In the genomic region with DNA sequence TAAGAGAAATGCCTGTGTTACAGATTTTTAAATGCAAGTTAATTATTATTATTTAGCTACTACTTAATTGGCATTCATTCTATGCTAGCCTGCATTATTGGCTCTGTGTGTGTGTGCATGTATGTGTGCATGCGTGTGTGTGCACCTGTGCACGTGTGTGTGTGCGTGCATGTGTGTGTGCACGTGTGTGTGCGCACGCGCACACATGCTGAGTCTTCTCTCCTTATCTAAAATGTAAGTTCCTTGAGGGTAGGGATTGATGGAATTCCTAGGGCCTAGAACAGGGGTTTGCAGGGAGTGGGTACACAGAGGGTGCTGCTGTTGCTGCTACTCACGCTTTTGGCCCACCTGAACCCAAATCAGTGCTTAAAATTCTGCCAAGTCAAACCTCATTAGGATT, we compare ENCODE assay signal across 17 cellular contexts. TPM values are rescaled to one million over a fixed set of nuclear protein-coding genes. Genes with fewer than 3 reads are reported as not detected.
DNase-seq lines count a peak whose midpoint lies in the region; ATAC-seq and TF ChIP-seq lines count a peak whose summit lies in the region.
"Had no signal": no experiment of that assay in that cellular context is flagged by ENCODE, and none has a peak within 500 bp of the region (broad histone marks: within the 10 kb centered on the region; RNA-seq: fewer than 3 reads in every experiment).

No MANE protein-coding gene starts in this region.

- H3K4me1 Mint-ChIP-seq in activated T-cell treated with anti-CD3 and anti-CD28 coated beads, Interleukin-2, amount 50 U/mL, for 24 hours (ENCODE audit: low read depth) = peaks cover 56% of the 10 kb centered on the region
- H3K4me1 Mint-ChIP-seq in stimulated activated memory B cell treated with anti-CD40 and anti-IgM and Interleukin-4, amounts not matched to agents 10 μg/mL and 1 μg/mL and 100 μg/mL, for 72 hours = peaks cover 53% of the 10 kb centered on the region

- TF ChIP-seq CTCF in left lung (IDR thresholded peaks at IDR 0.05) (no peak), testis (IDR thresholded peaks at IDR 0.05) (no peak)

- ATAC-seq in left lung = no peak
- no peak for ATAC-seq in stimulated activated memory B cell treated with anti-CD40 and anti-IgM and Interleukin-4, amounts not matched to agents 10 μg/mL and 1 μg/mL and 100 μg/mL, for 72 hours

- 95 to 96% methylated on average over 8 of the region's 8 CpGs for WGBS in testis, 2 donors

- H3K4me3 ChIP-seq in SJSA1 (no peak overlapping the region), left lung (no peak overlapping the region), testis (no peak overlapping the region)
- H3K4me3 ChIP-seq: stomach had no signal

- no peaks in the 10 kb centered on the region for H3K27me3 ChIP-seq in SJSA1 (replicated peaks)
- no peaks in the 10 kb centered on the region for H3K27me3 ChIP-seq in left lung
- H3K27me3 ChIP-seq in testis = no peaks in the 10 kb centered on the region
- H3K27me3 ChIP-seq: stomach had no signal

- no peak for TF ChIP-seq POLR2A in testis (IDR thresholded peaks at IDR 0.05)

- peak overlapping the region; percentile 79 for H3K27ac Mint-ChIP-seq in activated T-cell treated with anti-CD3 and anti-CD28 coated beads, Interleukin-2, amount 50 U/mL, for 24 hours
- peak overlapping the region; percentile 92 for H3K27ac Mint-ChIP-seq in stimulated activated memory B cell treated with anti-CD40 and anti-IgM and Interleukin-4, amounts not matched to agents 10 μg/mL and 1 μg/mL and 100 μg/mL, for 72 hours

- peaks cover 39% of the 10 kb centered on the region for H3K36me3 Mint-ChIP-seq in activated T-cell treated with anti-CD3 and anti-CD28 coated beads, Interleukin-2, amount 50 U/mL, for 24 hours (ENCODE audit: low read depth)
- peaks cover 22% of the 10 kb centered on the region for H3K36me3 Mint-ChIP-seq in stimulated activated memory B cell treated with anti-CD40 and anti-IgM and Interleukin-4, amounts not matched to agents 10 μg/mL and 1 μg/mL and 100 μg/mL, for 72 hours

- H3K4me3 Mint-ChIP-seq in activated T-cell treated with anti-CD3 and anti-CD28 coated beads, Interleukin-2, amount 50 U/mL, for 24 hours = no peak overlapping the region
- no peak overlapping the region for H3K4me3 Mint-ChIP-seq in stimulated activated memory B cell treated with anti-CD40 and anti-IgM and Interleukin-4, amounts not matched to agents 10 μg/mL and 1 μg/mL and 100 μg/mL, for 72 hours

- H3K36me3 ChIP-seq in SJSA1 (no peaks in the 10 kb centered on the region), left lung (peaks cover 0 to 6% of the 10 kb centered on the region in 2 donors), testis (ENCODE audit: low read depth, missing control alignments) (no peaks in the 10 kb centered on the region)
- H3K36me3 ChIP-seq: stomach had no signal

- H3K9me3 ChIP-seq in SJSA1 (replicated peaks) (no peaks in the 10 kb centered on the region; the same call in 1 of the 2 replicates), left lung (no peaks in the 10 kb centered on the region), testis (no peaks in the 10 kb centered on the region)
- H3K9me3 ChIP-seq: stomach had no signal

- no peaks in the 10 kb centered on the region for H3K27me3 Mint-ChIP-seq in activated T-cell treated with anti-CD3 and anti-CD28 coated beads, Interleukin-2, amount 50 U/mL, for 24 hours
- H3K27me3 Mint-ChIP-seq in stimulated activated memory B cell treated with anti-CD40 and anti-IgM and Interleukin-4, amounts not matched to agents 10 μg/mL and 1 μg/mL and 100 μg/mL, for 72 hours = no peaks in the 10 kb centered on the region

- intact Hi-C loops in left lung (cut with DNase I) (no loop called here), testis (cut with DNase I; ENCODE audit: low total_unique reads) (no loop called here)

- no peak for DNase-seq in activated T-cell treated with anti-CD3 and anti-CD28 coated beads, Interleukin-2, amount 50 U/mL, for 24 hours
- DNase-seq in activated T-cell treated with anti-CD3 and anti-CD28 coated beads, Interleukin-2, amount 50 U/mL, for 48 hours = no peak
- DNase-seq in SJSA1 (ENCODE audit: low read depth in 1 of 2, low spot score in 2 of 2) = no peak
- no peak for DNase-seq in left lung
- no peak for DNase-seq in testis
- DNase-seq in hypothalamus (lab: John Stamatoyannopoulos, UW) = no peak
- no peak for DNase-seq in SW480 (ENCODE audit: low spot score)
- DNase-seq: activated CD4-positive, CD25-positive, alpha-beta regulatory T cell; effector memory CD4-positive, alpha-beta T cell; GDM1; GOT3; NCI-H146; NCI-H226; NK-92 treated with Interleukin-12 subunit alpha and Interleukin-12 subunit beta, amount 100 ng/mL, for 24 hours; RPMI8226; stomach had no signal

- H3K4me1 ChIP-seq in SJSA1 (replicated peaks) = peaks cover 65% of the 10 kb centered on the region
- peaks cover 36 to 43% of the 10 kb centered on the region in 2 donors for H3K4me1 ChIP-seq in left lung
- H3K4me1 ChIP-seq in testis = peaks cover 28% of the 10 kb centered on the region

- H3K27ac ChIP-seq in SJSA1 (peak overlapping the region; percentile 89; the same call in 1 of the 2 replicates), left lung (peak overlapping the region; percentile 68 to 76), testis (no peak overlapping the region)

- H3K9me3 Mint-ChIP-seq in activated T-cell treated with anti-CD3 and anti-CD28 coated beads, Interleukin-2, amount 50 U/mL, for 24 hours = no peaks in the 10 kb centered on the region
- H3K9me3 Mint-ChIP-seq in stimulated activated memory B cell treated with anti-CD40 and anti-IgM and Interleukin-4, amounts not matched to agents 10 μg/mL and 1 μg/mL and 100 μg/mL, for 72 hours = no peaks in the 10 kb centered on the region

RNA-seq across cellular contexts. Expression of a gene that starts 43.8 kb away (rescaled TPM):
- total RNA-seq in SJSA1 (2014; rRNA removed; shearing (Covaris generic)) = 13.3 and 27.8 TPM in 2 replicates
- total RNA-seq in left lung (100 to 1,000 TPM; 101 to 193 TPM), testis (10 to 100 TPM; 31.8 to 67.0 TPM)
- polyA plus RNA-seq in testis (ENCODE audit: insufficient read depth, low read depth, low replicate concordance) = 21.0 TPM

Comparison
In these comparisons a context has a peak if more than half of its experiments do, and no peak if none do; other contexts are left out.
1. H3K27ac ChIP-seq: peak in SJSA1 (single experiment) and left lung (2 of 2); none in testis (0 of 2).